In genomic region chr9:85743290-85744128, GRCh38 we compare ENCODE assay signal across 1 cellular context.
TF ChIP-seq lines count a peak whose summit lies in the region.

No MANE protein-coding gene starts in this region.

TF ChIP-seq in SK-N-SH treated with all-trans-retinoic acid at 6 μM for 48 hours, 23 proteins besides CTCF, POLR2A, EP300 and RAD21 (continued from another document):
- TF ChIP-seq TSHZ2 (CRISPR knock-in tag; IDR thresholded peaks at IDR 0.05) (no peak), ZNF565 (CRISPR knock-in tag; conservative IDR thresholded peaks at IDR 0.05; ENCODE audit: low read depth) (no peak)
